2 cellular contexts compared by ENCODE assay signal in genomic region chr2:100358554-100358953, GRCh38.
A peak's percentile ranks its signal among the peaks of the same experiment; 100 is the strongest.
TF ChIP-seq lines count a peak whose summit lies in the region.

No MANE protein-coding gene starts in this region.

TF ChIP-seq in HepG2, 621 proteins besides CTCF, POLR2A, EP300 and RAD21:
- peak; percentile 72 for TF ChIP-seq MAFF (IDR thresholded peaks at IDR 0.05; ENCODE audit: low read depth, low read length)
- TF ChIP-seq MAFK (conservative IDR thresholded peaks at IDR 0.05 in 1 of 2, IDR thresholded peaks at IDR 0.05 in 1 of 2; ENCODE audit: low read length in 2 of 2) = peak; percentile 65 to 79; a peak in 3 of 4 replicates
- TF ChIP-seq HNF4A (CRISPR knock-in tag; IDR thresholded peaks at IDR 0.05) = no peak
- TF ChIP-seq SMARCC2 (IDR thresholded peaks at IDR 0.05) = no peak

TF ChIP-seq in IMR-90, 13 proteins besides CTCF, POLR2A, EP300 and RAD21:
- TF ChIP-seq NFE2L2 (IDR thresholded peaks at IDR 0.05; ENCODE audit: low read depth, low read length) (no peak), RCOR1 (IDR thresholded peaks at IDR 0.05; ENCODE audit: insufficient replicate concordance, low read length) (no peak), MAFK (IDR thresholded peaks at IDR 0.05; ENCODE audit: low read depth, low read length) (0 out of 2 replicates have a peak, but pooled peaks have one; percentile 8), ELK1 (IDR thresholded peaks at IDR 0.05; ENCODE audit: borderline replicate concordance, low read depth, low read length) (no peak), RFX5 (IDR thresholded peaks at IDR 0.05; ENCODE audit: low read depth, low read length) (no peak), MXI1 (IDR thresholded peaks at IDR 0.05; ENCODE audit: borderline replicate concordance, low read depth, low read length) (no peak), CHD1 (IDR thresholded peaks at IDR 0.05; ENCODE audit: low read depth, low read length) (no peak), MAZ (IDR thresholded peaks at IDR 0.05; ENCODE audit: borderline replicate concordance, low read depth, low read length) (no peak), FOS (IDR thresholded peaks at IDR 0.05; ENCODE audit: low read depth, low read length) (no peak)
